Comparison of ENCODE assay signal across 10 cellular contexts in the genomic region with DNA sequence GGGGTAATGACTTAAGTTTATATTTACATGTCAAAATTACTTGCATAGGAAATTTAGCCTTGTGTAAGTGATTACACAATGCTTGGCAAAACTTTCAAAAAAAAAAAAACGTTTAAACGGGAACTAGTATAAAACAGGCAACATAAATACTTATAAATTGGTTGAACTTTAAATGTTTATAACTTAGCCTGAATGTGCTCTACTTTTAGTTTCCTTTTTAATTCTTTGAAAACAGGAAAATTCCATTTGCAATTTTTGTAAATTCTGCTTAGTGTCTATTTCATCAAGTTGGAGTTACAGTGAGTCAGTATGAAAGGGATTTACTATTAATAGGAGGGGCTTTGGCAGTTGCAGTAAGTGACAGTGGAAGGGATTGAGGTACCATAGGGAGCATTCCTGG. TPM values are rescaled to one million over a fixed set of nuclear protein-coding genes. Genes with fewer than 3 reads are reported as not detected.
DNase-seq lines count a peak whose midpoint lies in the region; ATAC-seq and TF ChIP-seq lines count a peak whose summit lies in the region.
"Had no signal": no experiment of that assay in that cellular context is flagged by ENCODE, and none has a peak within 500 bp of the region (broad histone marks: within the 10 kb centered on the region; RNA-seq: fewer than 3 reads in every experiment).

No MANE protein-coding gene starts in this region.

- H3K27ac Mint-ChIP-seq in activated T-helper 17 cell treated with anti-CD3 and anti-CD28 coated beads, Interleukin-2, amount 50 U/mL, for 72 hours = peak overlapping the region; percentile 99

- no peaks in the 10 kb centered on the region for H3K27me3 Mint-ChIP-seq in activated T-cell treated with anti-CD3 and anti-CD28 coated beads, Interleukin-2, amount 50 U/mL, for 4 hours (ENCODE audit: low read depth)
- H3K27me3 Mint-ChIP-seq in activated T-helper 17 cell treated with anti-CD3 and anti-CD28 coated beads, Interleukin-2, amount 50 U/mL, for 72 hours = no peaks in the 10 kb centered on the region

- no peak overlapping the region for H3K9ac ChIP-seq in iPS-15b (ENCODE audit: low read depth, low read length)

- H3K4me3 ChIP-seq in iPS-15b (ENCODE audit: low read depth, low read length) (peak overlapping the region; percentile 96), tibial nerve (peak overlapping the region in 1 of 4 donors; percentile 82), lower leg skin (ENCODE audit: low read depth, poor library complexity, severe bottlenecking) (no peak overlapping the region)

- peak overlapping the region; percentile 99 for H3K4me3 Mint-ChIP-seq in activated T-cell treated with anti-CD3 and anti-CD28 coated beads, Interleukin-2, amount 50 U/mL, for 4 hours
- H3K4me3 Mint-ChIP-seq in activated T-helper 17 cell treated with anti-CD3 and anti-CD28 coated beads, Interleukin-2, amount 50 U/mL, for 72 hours = peak overlapping the region; percentile 97

- H3K4me1 ChIP-seq in iPS-15b (ENCODE audit: control insufficient read depth, insufficient read depth, low read length) (peaks cover 21% of the 10 kb centered on the region), tibial nerve (peaks cover 0 to 37% (median 2%) of the 10 kb centered on the region in 4 donors)

- no peak for ATAC-seq in activated T-cell treated with anti-CD3 and anti-CD28 coated beads, Interleukin-2, amount 50 U/mL, for 4 hours
- ATAC-seq in activated T-helper 17 cell treated with anti-CD3 and anti-CD28 coated beads, Interleukin-2, amount 50 U/mL, for 72 hours (replicated peaks) = no peak

- peaks cover 42% of the 10 kb centered on the region for H3K4me1 Mint-ChIP-seq in activated T-cell treated with anti-CD3 and anti-CD28 coated beads, Interleukin-2, amount 50 U/mL, for 4 hours (ENCODE audit: low read depth)
- peaks cover 6% of the 10 kb centered on the region for H3K4me1 Mint-ChIP-seq in activated T-helper 17 cell treated with anti-CD3 and anti-CD28 coated beads, Interleukin-2, amount 50 U/mL, for 72 hours

- TF ChIP-seq POLR2A in tibial nerve (IDR thresholded peaks at IDR 0.05) (no peak), lower leg skin (IDR thresholded peaks at IDR 0.05) (no peak)

- peak overlapping the region; percentile 98 to 100 (median 98) for H3K27ac ChIP-seq in tibial nerve

- WGBS in tibial nerve, 2 donors = 0 to 31% methylated on average over 2 of the region's 2 CpGs
- WGBS in lower leg skin, 2 donors = 0 to 18% methylated on average over 2 of the region's 2 CpGs

- no peaks in the 10 kb centered on the region for H3K9me3 ChIP-seq in iPS-15b (ENCODE audit: control insufficient read depth, insufficient read depth, low read length)
- H3K9me3 ChIP-seq in tibial nerve = no peaks in the 10 kb centered on the region

- H3K9me3 Mint-ChIP-seq in activated T-cell treated with anti-CD3 and anti-CD28 coated beads, Interleukin-2, amount 50 U/mL, for 4 hours = no peaks in the 10 kb centered on the region
- no peaks in the 10 kb centered on the region for H3K9me3 Mint-ChIP-seq in activated T-helper 17 cell treated with anti-CD3 and anti-CD28 coated beads, Interleukin-2, amount 50 U/mL, for 72 hours

- H3K36me3 ChIP-seq in iPS-15b (ENCODE audit: control insufficient read depth, insufficient read depth, low read length) (no peaks in the 10 kb centered on the region), tibial nerve (no peaks in the 10 kb centered on the region)

- no peaks in the 10 kb centered on the region for H3K27me3 ChIP-seq in iPS-15b (ENCODE audit: control insufficient read depth, insufficient read depth, low read length)
- H3K27me3 ChIP-seq in tibial nerve = no peaks in the 10 kb centered on the region

- peaks cover 1% of the 10 kb centered on the region for H3K36me3 Mint-ChIP-seq in activated T-cell treated with anti-CD3 and anti-CD28 coated beads, Interleukin-2, amount 50 U/mL, for 4 hours (ENCODE audit: insufficient read depth)
- H3K36me3 Mint-ChIP-seq in activated T-helper 17 cell treated with anti-CD3 and anti-CD28 coated beads, Interleukin-2, amount 50 U/mL, for 72 hours (ENCODE audit: low read depth) = peaks cover 40% of the 10 kb centered on the region

- no peak for TF ChIP-seq CTCF in tibial nerve (IDR thresholded peaks at IDR 0.05)
- no peak for TF ChIP-seq CTCF in lower leg skin (IDR thresholded peaks at IDR 0.05)

- intact Hi-C loops in lower leg skin (cut with DNase I; ENCODE audit: low total_unique reads) = loop anchor here (1.0 kb wide), 1 partner anchor 103 kb away; no protein-coding TSS in a partner anchor

- DNase-seq in activated T-cell treated with anti-CD3 and anti-CD28 coated beads, Interleukin-2, amount 50 U/mL, for 4 hours = no peak
- DNase-seq in activated T-cell treated with anti-CD3 and anti-CD28 coated beads for 4 hours = no peak
- no peak for DNase-seq in tibial nerve (ENCODE audit: low spot score in 2 of 2)
- no peak for DNase-seq in NCI-H2171 (lab: John Stamatoyannopoulos, UW)
- no peak for DNase-seq in lower leg skin (ENCODE audit: low spot score in 2 of 2)
- DNase-seq in cortex of kidney (lab: John Stamatoyannopoulos, UW) = no peak
- DNase-seq: hypothalamus, NCI-H1694 treated with DMSO at 0.1 percent for 48 hours had no signal

- no peak for TF ChIP-seq EP300 in tibial nerve (IDR thresholded peaks at IDR 0.05)

RNA-seq across cellular contexts. Expression of a gene that starts 2.6 kb away (rescaled TPM):
- total RNA-seq in activated T-cell treated with anti-CD3 and anti-CD28 coated beads, Interleukin-2, amount 50 U/mL, for 4 hours = 10 to 100 TPM; 73.2 to 81.4 (median 79.5) TPM
- total RNA-seq in activated T-helper 17 cell treated with anti-CD3 and anti-CD28 coated beads, Interleukin-2, amount 50 U/mL, for 72 hours = 10 to 100 TPM; 66.7 to 83.0 TPM
- total RNA-seq in tibial nerve = 10 to 100 TPM; 71.4 to 93.0 (median 80.7) TPM
- 10 to 100 TPM; 54.6 to 89.3 (median 63.6) TPM for total RNA-seq in lower leg skin
